In the genomic region with DNA sequence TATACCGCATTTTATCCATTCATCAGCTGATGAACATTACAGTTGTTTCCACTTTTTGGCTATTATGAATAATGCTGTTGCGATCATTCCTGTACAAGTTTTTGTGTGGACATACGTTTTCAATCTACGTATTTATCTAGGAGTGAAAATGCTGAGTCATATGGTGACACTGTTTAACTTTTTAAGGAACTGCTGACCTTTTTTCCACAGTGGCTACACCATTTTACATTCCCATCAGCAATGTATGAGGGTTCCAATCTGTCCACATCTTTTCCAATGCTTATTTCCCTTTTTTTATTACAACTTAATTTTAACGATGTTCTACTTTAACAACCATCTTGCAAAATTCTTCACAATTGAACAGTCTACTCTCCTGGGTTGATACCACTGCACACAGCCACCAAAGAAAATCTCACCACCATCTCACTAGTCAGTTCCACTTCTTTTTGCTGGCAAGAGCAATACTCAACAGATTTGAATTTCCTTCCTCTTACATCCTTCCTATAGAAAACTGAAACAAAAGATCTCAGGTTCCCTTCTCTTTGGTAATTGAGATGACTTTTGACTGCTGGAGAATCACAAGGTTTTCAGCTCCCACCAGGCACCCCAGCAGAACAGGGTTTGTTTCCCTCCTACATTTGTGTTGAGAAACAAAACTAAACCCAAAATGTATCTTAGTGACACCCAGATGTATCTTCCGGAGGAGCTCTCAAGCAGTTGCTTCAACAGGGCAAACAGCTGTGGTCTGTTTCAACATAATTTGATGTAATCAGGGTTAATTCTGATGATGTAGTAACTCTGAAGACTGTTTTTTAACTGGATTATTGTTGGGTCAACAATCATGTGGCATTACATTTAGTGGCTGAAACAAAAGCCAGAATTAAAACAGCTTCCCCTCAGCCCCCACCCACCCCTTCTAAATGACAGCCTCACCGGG, we compare ENCODE assay signal across 9 cellular contexts. TPM values are rescaled to one million over a fixed set of nuclear protein-coding genes. Genes with fewer than 3 reads are reported as not detected.
A peak's percentile ranks its signal among the peaks of the same experiment; 100 is the strongest.
DNase-seq lines count a peak whose midpoint lies in the region; ATAC-seq, FAIRE-seq and TF ChIP-seq lines count a peak whose summit lies in the region.
"Had no signal": no experiment of that assay in that cellular context is flagged by ENCODE, and none has a peak within 500 bp of the region (broad histone marks: within the 10 kb centered on the region; RNA-seq: fewer than 3 reads in every experiment).

No MANE protein-coding gene starts in this region.

- peak overlapping the region; percentile 16; the same call in 1 of the 2 replicates for H2AFZ ChIP-seq in SK-N-SH (ENCODE audit: low read depth)
- H2AFZ ChIP-seq in PC-3 (ENCODE audit: low read length) = no peak overlapping the region

- H3F3A ChIP-seq in SK-N-SH (replicated peaks; ENCODE audit: insufficient read depth) (peaks cover 10% of the 10 kb centered on the region), PC-3 (ENCODE audit: low read length, unreplicated experiment) (no peaks in the 10 kb centered on the region)

- H3K27me3 ChIP-seq in SK-N-SH (ENCODE audit: insufficient read depth) = no peaks in the 10 kb centered on the region
- H3K27me3 ChIP-seq in H7 (ENCODE audit: control insufficient read depth, insufficient read depth, low read length) = peaks cover under 1% of the 10 kb centered on the region; the same call in 1 of the 2 replicates
- no peaks in the 10 kb centered on the region for H3K27me3 ChIP-seq in PC-3 (ENCODE audit: low read length)

- H3K9me3 ChIP-seq in SK-N-SH = no peaks in the 10 kb centered on the region
- no peaks in the 10 kb centered on the region for H3K9me3 ChIP-seq in PC-3 (ENCODE audit: low read length)

- intact Hi-C loops in PC-3 (cut with micrococcal nuclease) = no loop called here

- no peak for TF ChIP-seq POLR2A in GM12891 (IDR thresholded peaks at IDR 0.05; ENCODE audit: low read depth, low read length)

- no peak for DNase-seq in GM12891 (ENCODE audit: insufficient read length, low spot score)
- DNase-seq in SK-N-SH = peak; percentile 59
- peak; percentile 67 for DNase-seq in medulla oblongata (ENCODE audit: extremely low spot score)
- DNase-seq in H7 = no peak
- DNase-seq in PC-3 = no peak
- DNase-seq in stimulated activated CD4-positive, alpha-beta T cell treated with anti-CD3 and anti-CD28 coated beads, Interleukin-1b, Interleukin-23, amount 100 ng/mL, for 48 hours = no peak
- DNase-seq: activated CD8-positive, alpha-beta memory T cell treated with anti-CD3 and anti-CD28 coated beads for 24 hours had no signal

- TF ChIP-seq RAD21 in SK-N-SH (IDR thresholded peaks at IDR 0.05; ENCODE audit: low read length) = no peak; the same call in 1 of the 2 replicates

- H3K36me3 ChIP-seq in SK-N-SH (replicated peaks in 1 of 2; ENCODE audit: control insufficient read depth in 1 of 2, insufficient read depth in 2 of 2, low read length in 1 of 2) (no peaks in the 10 kb centered on the region), H7 (replicated peaks; ENCODE audit: control insufficient read depth, insufficient read depth, low read length) (no peaks in the 10 kb centered on the region), PC-3 (ENCODE audit: low read depth, low read length) (no peaks in the 10 kb centered on the region)

- H3K9me2 ChIP-seq in SK-N-SH (no peaks in the 10 kb centered on the region), PC-3 (replicated peaks; ENCODE audit: low read length) (no peaks in the 10 kb centered on the region)

- no peaks in the 10 kb centered on the region for H3K79me2 ChIP-seq in SK-N-SH (ENCODE audit: insufficient read depth)
- no peaks in the 10 kb centered on the region for H3K79me2 ChIP-seq in PC-3 (ENCODE audit: low read length)

- H4K20me1 ChIP-seq in SK-N-SH (ENCODE audit: insufficient read depth) (no peaks in the 10 kb centered on the region), PC-3 (ENCODE audit: low read length) (no peaks in the 10 kb centered on the region)

- FAIRE-seq in GM12891 (lab: Jason Lieb, UNC) = peak; percentile 74

- WGBS in SK-N-SH (ENCODE audit: low lambda C conversion rate) = 45% methylated on average over 7 of the region's 7 CpGs

- TF ChIP-seq EP300 in SK-N-SH (IDR thresholded peaks at IDR 0.05; ENCODE audit: borderline replicate concordance in 1 of 2, low read depth in 1 of 2, low read length in 1 of 2) = peak in 1 of 2 experiments; percentile 98; a peak in 2 of 4 replicates

- peak overlapping the region; percentile 34 to 100; a peak in 3 of 4 replicates for H3K27ac ChIP-seq in SK-N-SH (ENCODE audit: low read depth in 2 of 2, low read length in 1 of 2)
- H3K27ac ChIP-seq in PC-3 (ENCODE audit: low read length) = no peak overlapping the region

- no peak for TF ChIP-seq CTCF in SK-N-SH (IDR thresholded peaks at IDR 0.05)
- TF ChIP-seq CTCF in PC-3 (conservative IDR thresholded peaks at IDR 0.05; ENCODE audit: low read depth, low read length) = no peak

- no peak overlapping the region for H3K9ac ChIP-seq in SK-N-SH
- no peak overlapping the region for H3K9ac ChIP-seq in PC-3 (ENCODE audit: low read length)

- CTCF ChIA-PET in SK-N-SH (lab: Yijun Ruan, JAX) (interaction anchor here (1.2 to 2.2 kb wide), 6 partner anchors 9 to 379 kb away, joined by 3 to 16 read pairs (median 5); no protein-coding TSS in a partner anchor), PC-3 (lab: Charles Lee) (no interaction called here)

- no TSS peak for BruUV-seq in PC-3 (replicated peaks; lab: Mats Ljungman, UMichigan)

- H3K4me1 ChIP-seq in SK-N-SH (ENCODE audit: control insufficient read depth in 1 of 2, insufficient read depth in 2 of 2, low read depth in 1 of 2, low read length in 1 of 2) (peaks cover 25 to 68% of the 10 kb centered on the region in 2 experiments), PC-3 (ENCODE audit: insufficient read depth, low read length) (peaks cover 12% of the 10 kb centered on the region)

- H3K4me3 ChIP-seq in SK-N-SH (ENCODE audit: low read depth in 2 of 2, low read length in 1 of 2) (no peak overlapping the region; a peak in 1 of 4 replicates), H7 (ENCODE audit: insufficient read depth, low read depth, low read length) (no peak overlapping the region), PC-3 (ENCODE audit: low read length) (no peak overlapping the region)

- H3K4me2 ChIP-seq in SK-N-SH (peak overlapping the region; percentile 9; the same call in 1 of the 2 replicates), PC-3 (ENCODE audit: low read length) (no peak overlapping the region)

- POLR2A ChIA-PET in SK-N-SH (lab: Yijun Ruan, JAX) (interaction anchor here (0.8 to 2.0 kb wide), 8 partner anchors 8 to 285 kb away, joined by 3 to 13 read pairs (median 4); a partner anchor contains a TSS), PC-3 (lab: Charles Lee; ENCODE audit: unreplicated experiment) (no interaction called here)

- ATAC-seq in HG02852 (IDR thresholded peaks at IDR 0.05; ENCODE audit: unreplicated experiment) (peak; percentile 37), PC-3 (no peak), GM18870 (IDR thresholded peaks at IDR 0.05; ENCODE audit: unreplicated experiment) (no peak)

TF ChIP-seq in GM12891, 5 proteins besides CTCF, POLR2A, EP300 and RAD21:
- TF ChIP-seq POU2F2 (IDR thresholded peaks at IDR 0.05; ENCODE audit: low read depth, low read length) (no peak), SPI1 (IDR thresholded peaks at IDR 0.05; ENCODE audit: low read depth, low read length) (peak; percentile 57)
TF ChIP-seq in GM12891: peak in this region for 1.

TF ChIP-seq in SK-N-SH, 30 proteins besides CTCF, POLR2A, EP300 and RAD21 (continues in another document):
- TF ChIP-seq GATA2 (CRISPR knock-in tag; IDR thresholded peaks at IDR 0.05) = peak; percentile 87
- no peak for TF ChIP-seq MEF2A (IDR thresholded peaks at IDR 0.05; ENCODE audit: borderline replicate concordance, low read depth)
- peak; percentile 92 for TF ChIP-seq RCOR1 (IDR thresholded peaks at IDR 0.05; ENCODE audit: low read length)
- no peak for TF ChIP-seq MXI1 (IDR thresholded peaks at IDR 0.05; ENCODE audit: low read depth, low read length)
- peak; percentile 75 for TF ChIP-seq CHD2 (IDR thresholded peaks at IDR 0.05; ENCODE audit: low read length, partially characterized antibody)
- TF ChIP-seq POLR2AphosphoS5 (IDR thresholded peaks at IDR 0.05; ENCODE audit: low read depth, low read length) = peak; percentile 74; the same call in 1 of the 2 replicates
- TF ChIP-seq TAF1 (IDR thresholded peaks at IDR 0.05; ENCODE audit: borderline replicate concordance, low read depth, low read length) = no peak
- TF ChIP-seq, protein P1, sequence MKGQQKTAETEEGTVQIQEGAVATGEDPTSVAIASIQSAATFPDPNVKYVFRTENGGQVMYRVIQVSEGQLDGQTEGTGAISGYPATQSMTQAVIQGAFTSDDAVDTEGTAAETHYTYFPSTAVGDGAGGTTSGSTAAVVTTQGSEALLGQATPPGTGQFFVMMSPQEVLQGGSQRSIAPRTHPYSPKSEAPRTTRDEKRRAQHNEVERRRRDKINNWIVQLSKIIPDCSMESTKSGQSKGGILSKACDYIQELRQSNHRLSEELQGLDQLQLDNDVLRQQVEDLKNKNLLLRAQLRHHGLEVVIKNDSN (IDR thresholded peaks at IDR 0.05; ENCODE audit: borderline replicate concordance, low read depth) = no peak
- no peak for TF ChIP-seq NRF1 (IDR thresholded peaks at IDR 0.05; ENCODE audit: low read depth, low read length)
- TF ChIP-seq RXRA (IDR thresholded peaks at IDR 0.05; ENCODE audit: borderline replicate concordance, low read depth) = no peak
- TF ChIP-seq, protein P2, sequence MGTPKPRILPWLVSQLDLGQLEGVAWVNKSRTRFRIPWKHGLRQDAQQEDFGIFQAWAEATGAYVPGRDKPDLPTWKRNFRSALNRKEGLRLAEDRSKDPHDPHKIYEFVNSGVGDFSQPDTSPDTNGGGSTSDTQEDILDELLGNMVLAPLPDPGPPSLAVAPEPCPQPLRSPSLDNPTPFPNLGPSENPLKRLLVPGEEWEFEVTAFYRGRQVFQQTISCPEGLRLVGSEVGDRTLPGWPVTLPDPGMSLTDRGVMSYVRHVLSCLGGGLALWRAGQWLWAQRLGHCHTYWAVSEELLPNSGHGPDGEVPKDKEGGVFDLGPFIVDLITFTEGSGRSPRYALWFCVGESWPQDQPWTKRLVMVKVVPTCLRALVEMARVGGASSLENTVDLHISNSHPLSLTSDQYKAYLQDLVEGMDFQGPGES (IDR thresholded peaks at IDR 0.05; ENCODE audit: low read depth, low read length) = no peak
- TF ChIP-seq YY1 (IDR thresholded peaks at IDR 0.05; ENCODE audit: low read depth) = no peak

RNA-seq across cellular contexts. Expression of a gene that starts 7.0 kb away (rescaled TPM):
- polyA plus RNA-seq in GM12891 (2012; ENCODE audit: low read depth, missing spikeins) = 3.8 TPM
- 5.6 and 6.0 TPM in 2 replicates for polyA plus RNA-seq in SK-N-SH (2012; rRNA removed)
- polyA plus RNA-seq in SK-N-SH (2012; cell fraction: cytosol; rRNA removed) = 4.1 and 5.4 TPM in 2 replicates
- 8.6 and 9.0 TPM in 2 replicates for polyA plus RNA-seq in SK-N-SH (2012; cell fraction: nucleus; rRNA removed)
- 7.6 and 9.6 TPM in 2 replicates for total RNA-seq in H7 (2014; rRNA removed; shearing (Covaris generic))
- total RNA-seq in PC-3 (2014; rRNA removed) = 7.1 and 10.7 TPM in 2 replicates

Comparison
In these comparisons a context has a peak if more than half of its experiments do, and no peak if none do; other contexts are left out.
1. DNase-seq: peak in SK-N-SH (single experiment) and medulla oblongata (single experiment); none in GM12891 (single experiment), H7 (single experiment), PC-3 (single experiment) and stimulated activated CD4-positive, alpha-beta T cell treated with anti-CD3 and anti-CD28 coated beads, Interleukin-1b, Interleukin-23, amount 100 ng/mL, for 48 hours (single experiment).